ENCODE assay signal across 9 cellular contexts in the genomic region with DNA sequence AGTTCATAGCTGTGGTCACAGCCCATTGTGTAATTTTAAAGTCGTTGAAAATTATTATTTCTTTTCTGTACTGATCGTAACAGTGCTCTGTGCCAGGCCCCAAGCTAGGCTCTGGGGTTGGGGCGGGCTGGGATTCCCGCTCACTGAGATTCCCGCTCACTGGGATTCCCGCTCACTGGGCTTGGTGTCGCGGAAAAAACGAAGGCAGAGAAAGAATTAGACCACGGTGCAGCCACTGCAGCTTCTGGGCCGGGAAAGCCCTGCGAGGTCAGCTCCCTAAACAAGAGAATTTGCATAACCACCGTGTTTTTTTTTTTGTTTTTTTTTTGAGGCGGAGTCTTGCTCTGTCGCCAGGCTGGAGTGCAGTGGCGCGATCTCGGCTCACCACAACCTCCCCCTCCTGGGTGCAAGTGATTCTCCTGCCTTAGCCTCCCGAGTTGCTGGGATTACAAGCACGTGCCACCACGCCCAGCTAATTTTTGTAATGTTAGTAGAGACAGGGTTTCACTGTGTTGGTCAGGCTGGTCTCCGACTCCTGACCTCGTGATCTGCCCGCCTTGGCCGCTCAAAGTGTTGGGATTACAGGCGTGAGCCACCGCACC. TPM values are rescaled to one million over a fixed set of nuclear protein-coding genes. Genes with fewer than 3 reads are reported as not detected.
DNase-seq lines count a peak whose midpoint lies in the region; ATAC-seq and TF ChIP-seq lines count a peak whose summit lies in the region.
"Had no signal": no experiment of that assay in that cellular context is flagged by ENCODE, and none has a peak within 500 bp of the region (broad histone marks: within the 10 kb centered on the region; RNA-seq: fewer than 3 reads in every experiment).

No MANE protein-coding gene starts in this region.

- H3K4me3 Mint-ChIP-seq in Caco-2 (ENCODE audit: unreplicated experiment) (no peak overlapping the region), Calu3 (ENCODE audit: low read depth, unreplicated experiment) (no peak overlapping the region)

- peak; percentile 74 for DNase-seq in EH (ENCODE audit: low read depth)
- DNase-seq in MV-4-11 (lab: John Stamatoyannopoulos, UW), result peak; percentile 85
- DNase-seq in cortex of kidney (lab: John Stamatoyannopoulos, UW), result no peak
- no peak for DNase-seq in Caco-2
- DNase-seq in Calu3, result no peak
- DNase-seq in T-helper 1 cell, result no peak
- DNase-seq: spleen had no signal

- peaks cover 51% of the 10 kb centered on the region for H3K36me3 Mint-ChIP-seq in Caco-2 (ENCODE audit: insufficient read depth, unreplicated experiment)
- peaks cover 5% of the 10 kb centered on the region for H3K36me3 Mint-ChIP-seq in Calu3 (ENCODE audit: insufficient read depth, unreplicated experiment)

- H3K4me1 ChIP-seq in liver (ENCODE audit: control insufficient read depth in 4 of 4, insufficient read depth in 4 of 4, low read length in 3 of 4), result peaks cover 7 to 30% (median 23%) of the 10 kb centered on the region in 4 donors
- peaks cover 7% of the 10 kb centered on the region; the same call in 1 of the 2 replicates for H3K4me1 ChIP-seq in Caco-2

- H3K9ac ChIP-seq in liver (ENCODE audit: low read depth in 1 of 2, low read length in 2 of 2), result peak overlapping the region in 1 of 2 donors; percentile 22

- H3K4me3 ChIP-seq in liver (ENCODE audit: low read depth in 1 of 3, low read length in 3 of 3), result no peak overlapping the region
- H3K4me3 ChIP-seq in Caco-2 (ENCODE audit: low read depth, low read length), result no peak overlapping the region

- BruUV-seq in Caco-2 (replicated peaks; lab: Mats Ljungman, UMichigan), result no TSS peak
- no TSS peak for BruUV-seq in Calu3 (replicated peaks; lab: Mats Ljungman, UMichigan)

- no peaks in the 10 kb centered on the region for H3K9me3 ChIP-seq in liver (ENCODE audit: control insufficient read depth in 4 of 4, low read length in 3 of 4)
- no peaks in the 10 kb centered on the region for H3K9me3 ChIP-seq in Caco-2
- H3K9me3 ChIP-seq: spleen had no signal

- H3K36me3 ChIP-seq in liver (ENCODE audit: control insufficient read depth in 4 of 4, insufficient read depth in 3 of 4, low read depth in 1 of 4, low read length in 3 of 4) (peaks cover 0 to 3% (median 0%) of the 10 kb centered on the region in 4 donors), Caco-2 (ENCODE audit: control insufficient read depth, insufficient read depth, low read length) (peaks cover 1% of the 10 kb centered on the region; the same call in 1 of the 2 replicates)

- ATAC-seq in GM21447 (IDR thresholded peaks at IDR 0.05; ENCODE audit: unreplicated experiment), result peak; percentile 73

- no peaks in the 10 kb centered on the region for H3K27me3 ChIP-seq in liver (ENCODE audit: control insufficient read depth in 4 of 4, insufficient read depth in 4 of 4, low read length in 3 of 4)
- no peaks in the 10 kb centered on the region for H3K27me3 ChIP-seq in Caco-2 (replicated peaks; ENCODE audit: control insufficient read depth, insufficient read depth, low read length)
- H3K27me3 ChIP-seq: spleen had no signal

- no peak overlapping the region for H3K27ac Mint-ChIP-seq in Caco-2 (ENCODE audit: unreplicated experiment)
- H3K27ac Mint-ChIP-seq in Calu3 (ENCODE audit: unreplicated experiment), result no peak overlapping the region

- no peak for TF ChIP-seq RAD21 in liver (IDR thresholded peaks at IDR 0.05)

- no peaks in the 10 kb centered on the region for H3K27me3 Mint-ChIP-seq in Caco-2 (ENCODE audit: insufficient read depth, unreplicated experiment)
- no peaks in the 10 kb centered on the region for H3K27me3 Mint-ChIP-seq in Calu3 (ENCODE audit: unreplicated experiment)

- POLR2A ChIA-PET in Caco-2 (lab: Charles Lee), result interaction anchor here (0.7 kb wide), 1 partner anchor 62 kb away, joined by 9 read pairs; no protein-coding TSS in a partner anchor

- TF ChIP-seq CTCF in liver (IDR thresholded peaks at IDR 0.05; ENCODE audit: low read depth, low read length, missing input control) (no peak), Caco-2 (IDR thresholded peaks at IDR 0.05; ENCODE audit: insufficient read depth in 1 of 2, low read depth in 1 of 2, low read length in 1 of 2, severe bottlenecking in 1 of 2, unreplicated experiment in 1 of 2) (no peak), Calu3 (IDR thresholded peaks at IDR 0.05; ENCODE audit: unreplicated experiment) (no peak)

- CTCF ChIA-PET in Caco-2 (lab: Charles Lee) (no interaction called here), Calu3 (lab: Charles Lee) (interaction anchor here (0.5 to 1.3 kb wide), 4 partner anchors 11 to 220 kb away, joined by 3 to 10 read pairs (median 4); no protein-coding TSS in a partner anchor)

- WGBS in liver, result 75% methylated on average over 27 of the region's 27 CpGs

- H3K4me1 Mint-ChIP-seq in Caco-2 (ENCODE audit: low read depth, unreplicated experiment) (peaks cover 12% of the 10 kb centered on the region), Calu3 (ENCODE audit: low read depth, unreplicated experiment) (peaks cover 20% of the 10 kb centered on the region)

- intact Hi-C loops in Caco-2 (cut with micrococcal nuclease; ENCODE audit: unreplicated experiment), result no loop called here
- intact Hi-C loops in Calu3 (cut with micrococcal nuclease; ENCODE audit: unreplicated experiment), result no loop called here

- H3K27ac ChIP-seq in liver (ENCODE audit: low read depth in 1 of 2, low read length in 2 of 2), result peak overlapping the region; percentile 81 to 82

- H3K9me3 Mint-ChIP-seq in Caco-2 (ENCODE audit: unreplicated experiment), result no peaks in the 10 kb centered on the region
- no peaks in the 10 kb centered on the region for H3K9me3 Mint-ChIP-seq in Calu3 (ENCODE audit: low read depth, unreplicated experiment)

TF ChIP-seq in liver, 16 proteins besides CTCF, POLR2A, EP300 and RAD21:
- TF ChIP-seq, protein P1, sequence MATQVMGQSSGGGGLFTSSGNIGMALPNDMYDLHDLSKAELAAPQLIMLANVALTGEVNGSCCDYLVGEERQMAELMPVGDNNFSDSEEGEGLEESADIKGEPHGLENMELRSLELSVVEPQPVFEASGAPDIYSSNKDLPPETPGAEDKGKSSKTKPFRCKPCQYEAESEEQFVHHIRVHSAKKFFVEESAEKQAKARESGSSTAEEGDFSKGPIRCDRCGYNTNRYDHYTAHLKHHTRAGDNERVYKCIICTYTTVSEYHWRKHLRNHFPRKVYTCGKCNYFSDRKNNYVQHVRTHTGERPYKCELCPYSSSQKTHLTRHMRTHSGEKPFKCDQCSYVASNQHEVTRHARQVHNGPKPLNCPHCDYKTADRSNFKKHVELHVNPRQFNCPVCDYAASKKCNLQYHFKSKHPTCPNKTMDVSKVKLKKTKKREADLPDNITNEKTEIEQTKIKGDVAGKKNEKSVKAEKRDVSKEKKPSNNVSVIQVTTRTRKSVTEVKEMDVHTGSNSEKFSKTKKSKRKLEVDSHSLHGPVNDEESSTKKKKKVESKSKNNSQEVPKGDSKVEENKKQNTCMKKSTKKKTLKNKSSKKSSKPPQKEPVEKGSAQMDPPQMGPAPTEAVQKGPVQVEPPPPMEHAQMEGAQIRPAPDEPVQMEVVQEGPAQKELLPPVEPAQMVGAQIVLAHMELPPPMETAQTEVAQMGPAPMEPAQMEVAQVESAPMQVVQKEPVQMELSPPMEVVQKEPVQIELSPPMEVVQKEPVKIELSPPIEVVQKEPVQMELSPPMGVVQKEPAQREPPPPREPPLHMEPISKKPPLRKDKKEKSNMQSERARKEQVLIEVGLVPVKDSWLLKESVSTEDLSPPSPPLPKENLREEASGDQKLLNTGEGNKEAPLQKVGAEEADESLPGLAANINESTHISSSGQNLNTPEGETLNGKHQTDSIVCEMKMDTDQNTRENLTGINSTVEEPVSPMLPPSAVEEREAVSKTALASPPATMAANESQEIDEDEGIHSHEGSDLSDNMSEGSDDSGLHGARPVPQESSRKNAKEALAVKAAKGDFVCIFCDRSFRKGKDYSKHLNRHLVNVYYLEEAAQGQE (IDR thresholded peaks at IDR 0.05), result no peak
- TF ChIP-seq EGR1 (IDR thresholded peaks at IDR 0.05; ENCODE audit: low read depth in 2 of 2) (no peak), FOXA2 (IDR thresholded peaks at IDR 0.05) (no peak), TAF1 (conservative IDR thresholded peaks at IDR 0.05) (no peak), HNF4G (IDR thresholded peaks at IDR 0.05) (no peak), YY1 (IDR thresholded peaks at IDR 0.05) (no peak), SP1 (IDR thresholded peaks at IDR 0.05) (no peak), FOXA1 (IDR thresholded peaks at IDR 0.05) (no peak), RXRA (IDR thresholded peaks at IDR 0.05) (no peak), GABPA (IDR thresholded peaks at IDR 0.05 in 1 of 2, conservative IDR thresholded peaks at IDR 0.05 in 1 of 2) (no peak), NR2F2 (IDR thresholded peaks at IDR 0.05) (no peak), HNF4A (conservative IDR thresholded peaks at IDR 0.05) (no peak), JUND (IDR thresholded peaks at IDR 0.05) (no peak)
- TF ChIP-seq, protein P2, sequence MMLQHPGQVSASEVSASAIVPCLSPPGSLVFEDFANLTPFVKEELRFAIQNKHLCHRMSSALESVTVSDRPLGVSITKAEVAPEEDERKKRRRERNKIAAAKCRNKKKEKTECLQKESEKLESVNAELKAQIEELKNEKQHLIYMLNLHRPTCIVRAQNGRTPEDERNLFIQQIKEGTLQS (IDR thresholded peaks at IDR 0.05), result no peak
- TF ChIP-seq, protein P3, sequence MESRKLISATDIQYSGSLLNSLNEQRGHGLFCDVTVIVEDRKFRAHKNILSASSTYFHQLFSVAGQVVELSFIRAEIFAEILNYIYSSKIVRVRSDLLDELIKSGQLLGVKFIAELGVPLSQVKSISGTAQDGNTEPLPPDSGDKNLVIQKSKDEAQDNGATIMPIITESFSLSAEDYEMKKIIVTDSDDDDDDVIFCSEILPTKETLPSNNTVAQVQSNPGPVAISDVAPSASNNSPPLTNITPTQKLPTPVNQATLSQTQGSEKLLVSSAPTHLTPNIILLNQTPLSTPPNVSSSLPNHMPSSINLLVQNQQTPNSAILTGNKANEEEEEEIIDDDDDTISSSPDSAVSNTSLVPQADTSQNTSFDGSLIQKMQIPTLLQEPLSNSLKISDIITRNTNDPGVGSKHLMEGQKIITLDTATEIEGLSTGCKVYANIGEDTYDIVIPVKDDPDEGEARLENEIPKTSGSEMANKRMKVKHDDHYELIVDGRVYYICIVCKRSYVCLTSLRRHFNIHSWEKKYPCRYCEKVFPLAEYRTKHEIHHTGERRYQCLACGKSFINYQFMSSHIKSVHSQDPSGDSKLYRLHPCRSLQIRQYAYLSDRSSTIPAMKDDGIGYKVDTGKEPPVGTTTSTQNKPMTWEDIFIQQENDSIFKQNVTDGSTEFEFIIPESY (IDR thresholded peaks at IDR 0.05), result no peak
- TF ChIP-seq, protein P4, sequence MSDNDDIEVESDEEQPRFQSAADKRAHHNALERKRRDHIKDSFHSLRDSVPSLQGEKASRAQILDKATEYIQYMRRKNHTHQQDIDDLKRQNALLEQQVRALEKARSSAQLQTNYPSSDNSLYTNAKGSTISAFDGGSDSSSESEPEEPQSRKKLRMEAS (IDR thresholded peaks at IDR 0.05), result no peak

RNA-seq across cellular contexts. Expression of a gene that starts 31.2 kb away (rescaled TPM):
- total RNA-seq in liver (1 to 10 TPM; 7.5 to 8.5 TPM), Caco-2 (2022) (50.8 and 51.2 TPM in 2 replicates), Calu3 (2022) (65.9 and 67.1 TPM in 2 replicates)
- 1 to 10 TPM; 1.2 to 1.3 TPM for polyA plus RNA-seq in liver

Comparison
In these comparisons a context has a peak if more than half of its experiments do, and no peak if none do; other contexts are left out.
1. DNase-seq: peak in EH (single experiment) and MV-4-11 (single experiment); none in cortex of kidney (single experiment), Caco-2 (0 of 2), Calu3 (single experiment) and T-helper 1 cell (0 of 5).